In genomic region chr10:33126742-33127141, GRCh38 we compare ENCODE assay signal across 14 cellular contexts.
DNase-seq lines count a peak whose midpoint lies in the region; ATAC-seq lines count a peak whose summit lies in the region.
"Had no signal": no experiment of that assay in that cellular context is flagged by ENCODE, and none has a peak within 500 bp of the region (broad histone marks: within the 10 kb centered on the region; RNA-seq: fewer than 3 reads in every experiment).

No MANE protein-coding gene starts in this region.

- no peaks in the 10 kb centered on the region for H3K36me3 Mint-ChIP-seq in activated T-helper 17 cell treated with anti-CD3 and anti-CD28 coated beads, Interleukin-2, amount 50 U/mL, for 72 hours (ENCODE audit: low read depth)

- peak; percentile 91 for ATAC-seq in activated T-helper 17 cell treated with anti-CD3 and anti-CD28 coated beads, Interleukin-2, amount 50 U/mL, for 72 hours (replicated peaks)
- ATAC-seq: GM23338 had no signal

- H3K4me3 Mint-ChIP-seq in activated T-helper 17 cell treated with anti-CD3 and anti-CD28 coated beads, Interleukin-2, amount 50 U/mL, for 72 hours: peak overlapping the region; percentile 75
- H3K4me3 Mint-ChIP-seq: GM23338 had no signal

- peak overlapping the region; percentile 95 for H3K27ac Mint-ChIP-seq in activated T-helper 17 cell treated with anti-CD3 and anti-CD28 coated beads, Interleukin-2, amount 50 U/mL, for 72 hours
- H3K27ac Mint-ChIP-seq: GM23338 had no signal

- H3K27me3 Mint-ChIP-seq in activated T-helper 17 cell treated with anti-CD3 and anti-CD28 coated beads, Interleukin-2, amount 50 U/mL, for 72 hours: no peaks in the 10 kb centered on the region

- no peaks in the 10 kb centered on the region for H3K9me3 Mint-ChIP-seq in activated T-helper 17 cell treated with anti-CD3 and anti-CD28 coated beads, Interleukin-2, amount 50 U/mL, for 72 hours

- peaks cover 61% of the 10 kb centered on the region for H3K4me1 Mint-ChIP-seq in activated T-helper 17 cell treated with anti-CD3 and anti-CD28 coated beads, Interleukin-2, amount 50 U/mL, for 72 hours

- DNase-seq in stimulated activated CD4-positive, alpha-beta T cell treated with anti-CD3 and anti-CD28 coated beads, Interleukin-1b, Interleukin-23, amount 100 ng/mL, for 48 hours: peak; percentile 55
- DNase-seq in stimulated activated CD4-positive, alpha-beta T cell treated with anti-CD3 and anti-CD28 coated beads, Interleukin-12 subunit alpha, Interleukin-12 subunit beta, amount 100 ng/mL, for 4 hours: no peak
- peak; percentile 71 for DNase-seq in mesenteric fat pad (ENCODE audit: low spot score)
- no peak for DNase-seq in COLO668 (lab: John Stamatoyannopoulos, UW; ENCODE audit: unreplicated experiment)
- DNase-seq in hepatic stellate cell (ENCODE audit: low spot score): no peak
- DNase-seq in mucosa of gallbladder (ENCODE audit: low spot score): no peak
- DNase-seq in OCI-M2 (lab: John Stamatoyannopoulos, UW; ENCODE audit: unreplicated experiment): no peak
- DNase-seq: amygdala; effector CD8-positive, alpha-beta T cell; midbrain; NCI-H1092 treated with DMSO at 0.1 percent for 48 hours; NCI-H446 treated with DMSO at 0.1 percent for 48 hours had no signal

Comparison
In these comparisons a context has a peak if more than half of its experiments do, and no peak if none do; other contexts are left out.
1. DNase-seq: peak in stimulated activated CD4-positive, alpha-beta T cell treated with anti-CD3 and anti-CD28 coated beads, Interleukin-1b, Interleukin-23, amount 100 ng/mL, for 48 hours (single experiment) and mesenteric fat pad (single experiment); none in stimulated activated CD4-positive, alpha-beta T cell treated with anti-CD3 and anti-CD28 coated beads, Interleukin-12 subunit alpha, Interleukin-12 subunit beta, amount 100 ng/mL, for 4 hours (single experiment), COLO668 (single experiment), hepatic stellate cell (single experiment), mucosa of gallbladder (single experiment) and OCI-M2 (single experiment).